Comparison of ENCODE assay signal across 12 cellular contexts in genomic region chr6:121522771-121523386, GRCh38.
DNase-seq lines count a peak whose midpoint lies in the region; ATAC-seq and TF ChIP-seq lines count a peak whose summit lies in the region.
"Had no signal": no experiment of that assay in that cellular context is flagged by ENCODE, and none has a peak within 500 bp of the region (broad histone marks: within the 10 kb centered on the region; RNA-seq: fewer than 3 reads in every experiment).

No MANE protein-coding gene starts in this region.

- no peaks in the 10 kb centered on the region for H3K9me3 ChIP-seq in upper lobe of right lung

- no peak overlapping the region for H3K4me3 Mint-ChIP-seq in naive thymus-derived CD8-positive, alpha-beta T cell
- no peak overlapping the region for H3K4me3 Mint-ChIP-seq in stimulated activated effector memory CD8-positive, alpha-beta T cell treated with anti-CD3 and anti-CD28 coated beads, Interleukin-12 subunit alpha, Interleukin-12 subunit beta, amount 100 ng/mL, for 72 hours
- H3K4me3 Mint-ChIP-seq in activated naive CD4-positive, alpha-beta T cell treated with anti-CD3 and anti-CD28 coated beads for 36 hours, result no peak overlapping the region
- H3K4me3 Mint-ChIP-seq: neural progenitor cell had no signal

- TF ChIP-seq CTCF in upper lobe of right lung (IDR thresholded peaks at IDR 0.05), result no peak

- intact Hi-C loops in upper lobe of right lung (cut with DNase I), result no loop called here
- intact Hi-C loops in activated naive CD4-positive, alpha-beta T cell treated with anti-CD3 and anti-CD28 coated beads for 36 hours (cut with micrococcal nuclease), result no loop called here

- no peak overlapping the region for H3K4me3 ChIP-seq in upper lobe of right lung
- H3K4me3 ChIP-seq: neural progenitor cell had no signal

- no peaks in the 10 kb centered on the region for H3K27me3 Mint-ChIP-seq in naive thymus-derived CD8-positive, alpha-beta T cell
- no peaks in the 10 kb centered on the region for H3K27me3 Mint-ChIP-seq in activated naive CD4-positive, alpha-beta T cell treated with anti-CD3 and anti-CD28 coated beads for 36 hours (ENCODE audit: low read depth)

- H3K27ac Mint-ChIP-seq in naive thymus-derived CD8-positive, alpha-beta T cell, result no peak overlapping the region
- H3K27ac Mint-ChIP-seq in stimulated activated effector memory CD8-positive, alpha-beta T cell treated with anti-CD3 and anti-CD28 coated beads, Interleukin-12 subunit alpha, Interleukin-12 subunit beta, amount 100 ng/mL, for 72 hours, result no peak overlapping the region
- no peak overlapping the region for H3K27ac Mint-ChIP-seq in activated naive CD4-positive, alpha-beta T cell treated with anti-CD3 and anti-CD28 coated beads for 36 hours

- no peaks in the 10 kb centered on the region for H3K36me3 Mint-ChIP-seq in naive thymus-derived CD8-positive, alpha-beta T cell
- H3K36me3 Mint-ChIP-seq in stimulated activated effector memory CD8-positive, alpha-beta T cell treated with anti-CD3 and anti-CD28 coated beads, Interleukin-12 subunit alpha, Interleukin-12 subunit beta, amount 100 ng/mL, for 72 hours, result no peaks in the 10 kb centered on the region
- H3K36me3 Mint-ChIP-seq in activated naive CD4-positive, alpha-beta T cell treated with anti-CD3 and anti-CD28 coated beads for 36 hours (ENCODE audit: low read depth), result no peaks in the 10 kb centered on the region
- H3K36me3 Mint-ChIP-seq: neural progenitor cell had no signal

- H3K9me3 Mint-ChIP-seq in naive thymus-derived CD8-positive, alpha-beta T cell, result no peaks in the 10 kb centered on the region
- H3K9me3 Mint-ChIP-seq in stimulated activated effector memory CD8-positive, alpha-beta T cell treated with anti-CD3 and anti-CD28 coated beads, Interleukin-12 subunit alpha, Interleukin-12 subunit beta, amount 100 ng/mL, for 72 hours, result no peaks in the 10 kb centered on the region
- no peaks in the 10 kb centered on the region for H3K9me3 Mint-ChIP-seq in activated naive CD4-positive, alpha-beta T cell treated with anti-CD3 and anti-CD28 coated beads for 36 hours
- H3K9me3 Mint-ChIP-seq: neural progenitor cell had no signal

- CTCF ChIA-PET in activated naive CD4-positive, alpha-beta T cell treated with anti-CD3 and anti-CD28 coated beads for 36 hours (lab: Charles Lee), result no interaction called here

- no peaks in the 10 kb centered on the region for H3K4me1 ChIP-seq in upper lobe of right lung
- H3K4me1 ChIP-seq: neural progenitor cell had no signal

- peak; percentile 42 for DNase-seq in M059J (ENCODE audit: low read depth)
- peak; percentile 69 for DNase-seq in dermis blood vessel endothelial cell
- DNase-seq in myocyte (ENCODE audit: low read depth), result peak; percentile 53
- DNase-seq in upper lobe of right lung, result no peak
- no peak for DNase-seq in naive thymus-derived CD8-positive, alpha-beta T cell
- no peak for DNase-seq in stimulated activated effector memory CD8-positive, alpha-beta T cell treated with anti-CD3 and anti-CD28 coated beads, Interleukin-12 subunit alpha, Interleukin-12 subunit beta, amount 100 ng/mL, for 72 hours (ENCODE audit: low spot score in 2 of 2)
- no peak for DNase-seq in activated naive CD4-positive, alpha-beta T cell treated with anti-CD3 and anti-CD28 coated beads for 36 hours
- DNase-seq: activated CD4-positive, alpha-beta T cell treated with anti-CD3 and anti-CD28 coated beads for 4 hours; activated gamma-delta T cell treated with Interleukin-2 at 50 U/mL for 16 hours; NCI-H1092; NCI-H526 had no signal

- no peaks in the 10 kb centered on the region for H3K4me1 Mint-ChIP-seq in naive thymus-derived CD8-positive, alpha-beta T cell
- no peaks in the 10 kb centered on the region for H3K4me1 Mint-ChIP-seq in stimulated activated effector memory CD8-positive, alpha-beta T cell treated with anti-CD3 and anti-CD28 coated beads, Interleukin-12 subunit alpha, Interleukin-12 subunit beta, amount 100 ng/mL, for 72 hours
- no peaks in the 10 kb centered on the region for H3K4me1 Mint-ChIP-seq in activated naive CD4-positive, alpha-beta T cell treated with anti-CD3 and anti-CD28 coated beads for 36 hours (ENCODE audit: low read depth)

- H3K27me3 ChIP-seq in upper lobe of right lung, result no peaks in the 10 kb centered on the region
- H3K27me3 ChIP-seq: neural progenitor cell had no signal

- no peaks in the 10 kb centered on the region for H3K36me3 ChIP-seq in upper lobe of right lung
- H3K36me3 ChIP-seq: neural progenitor cell had no signal

- POLR2A ChIA-PET in naive thymus-derived CD8-positive, alpha-beta T cell (lab: Charles Lee), result no interaction called here

- H3K27ac ChIP-seq in upper lobe of right lung, result peak overlapping the region; percentile 27
- H3K27ac ChIP-seq: neural progenitor cell had no signal

- ATAC-seq in upper lobe of right lung, result no peak
- ATAC-seq in naive thymus-derived CD8-positive, alpha-beta T cell, result no peak
- ATAC-seq in stimulated activated effector memory CD8-positive, alpha-beta T cell treated with anti-CD3 and anti-CD28 coated beads, Interleukin-12 subunit alpha, Interleukin-12 subunit beta, amount 100 ng/mL, for 72 hours, result no peak

Comparison
In these comparisons a context has a peak if more than half of its experiments do, and no peak if none do; other contexts are left out.
1. DNase-seq: peak in M059J (single experiment), dermis blood vessel endothelial cell (single experiment) and myocyte (single experiment); none in upper lobe of right lung (single experiment), naive thymus-derived CD8-positive, alpha-beta T cell (0 of 10), stimulated activated effector memory CD8-positive, alpha-beta T cell treated with anti-CD3 and anti-CD28 coated beads, Interleukin-12 subunit alpha, Interleukin-12 subunit beta, amount 100 ng/mL, for 72 hours (0 of 2) and activated naive CD4-positive, alpha-beta T cell treated with anti-CD3 and anti-CD28 coated beads for 36 hours (single experiment).